Comparison of ENCODE assay signal across 17 cellular contexts in the genomic region with DNA sequence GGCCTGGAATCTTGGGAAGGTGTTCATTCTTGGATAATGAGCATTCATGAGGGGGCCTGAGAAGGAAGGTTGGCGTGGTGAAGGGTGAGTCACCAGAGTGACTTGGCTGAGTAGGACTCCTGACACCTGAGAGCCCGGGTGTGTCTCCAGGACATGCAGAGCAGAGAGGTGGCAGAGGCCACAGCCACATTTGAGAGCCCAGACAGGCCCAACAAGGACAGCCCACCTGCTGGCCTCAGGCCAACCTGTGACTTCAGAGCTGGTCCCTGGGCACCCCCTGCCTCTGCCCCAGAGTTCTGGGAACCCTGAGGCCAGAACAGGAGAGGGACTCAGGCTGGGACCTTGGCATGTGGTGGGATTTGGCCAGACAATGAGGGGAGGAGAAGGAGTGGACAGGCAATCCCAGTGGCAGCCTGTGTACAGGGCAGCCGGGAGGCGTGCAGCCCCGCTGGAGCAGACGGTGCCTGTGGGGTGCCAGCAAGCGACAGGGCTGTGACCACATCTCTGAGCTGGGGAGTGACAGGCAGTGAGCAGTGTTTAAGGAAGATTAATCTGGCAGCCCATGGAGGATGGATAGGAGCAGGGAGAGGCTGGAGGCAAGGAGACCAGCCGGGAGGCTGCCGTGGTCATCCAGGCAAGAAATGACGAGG. TPM values are rescaled to one million over a fixed set of nuclear protein-coding genes. Genes with fewer than 3 reads are reported as not detected.
DNase-seq lines count a peak whose midpoint lies in the region.
"Had no signal": no experiment of that assay in that cellular context is flagged by ENCODE, and none has a peak within 500 bp of the region (broad histone marks: within the 10 kb centered on the region; RNA-seq: fewer than 3 reads in every experiment).

No MANE protein-coding gene starts in this region.

- H3K27me3 Mint-ChIP-seq in T-helper 2 cell treated with Interferon-gamma antibody and Interleukin-4, amounts not matched to agents 5 μg/mL and 100 μg/mL, for 36 hours (ENCODE audit: low read depth), result peaks cover 28% of the 10 kb centered on the region

- H3K36me3 Mint-ChIP-seq in T-helper 2 cell treated with Interferon-gamma antibody and Interleukin-4, amounts not matched to agents 5 μg/mL and 100 μg/mL, for 36 hours (ENCODE audit: low read depth), result no peaks in the 10 kb centered on the region

- in situ Hi-C loops in Caki2 (cut with HindIII; ENCODE audit: low pct_unique_long_range_greater_than_20kb, low sequenced_read_pairs), result no loop called here

- H3K27ac Mint-ChIP-seq in T-helper 2 cell treated with Interferon-gamma antibody and Interleukin-4, amounts not matched to agents 5 μg/mL and 100 μg/mL, for 36 hours, result no peak overlapping the region
- H3K27ac Mint-ChIP-seq: activated T-helper 17 cell treated with anti-CD3 and anti-CD28 coated beads, Interleukin-2, amount 50 U/mL, for 72 hours; progenitor cell of endocrine pancreas had no signal

- peak overlapping the region; percentile 42 for H3K27ac ChIP-seq in angular gyrus (ENCODE audit: low read depth, low read length)
- H3K27ac ChIP-seq: heart left ventricle, VCaP had no signal

- H3K9me3 Mint-ChIP-seq in T-helper 2 cell treated with Interferon-gamma antibody and Interleukin-4, amounts not matched to agents 5 μg/mL and 100 μg/mL, for 36 hours, result no peaks in the 10 kb centered on the region
- H3K9me3 Mint-ChIP-seq: activated T-helper 17 cell treated with anti-CD3 and anti-CD28 coated beads, Interleukin-2, amount 50 U/mL, for 72 hours had no signal

- peaks cover 6% of the 10 kb centered on the region for H3K4me1 Mint-ChIP-seq in T-helper 2 cell treated with Interferon-gamma antibody and Interleukin-4, amounts not matched to agents 5 μg/mL and 100 μg/mL, for 36 hours (ENCODE audit: low read depth)

- no peak overlapping the region for H3K4me3 Mint-ChIP-seq in T-helper 2 cell treated with Interferon-gamma antibody and Interleukin-4, amounts not matched to agents 5 μg/mL and 100 μg/mL, for 36 hours
- H3K4me3 Mint-ChIP-seq: activated T-helper 17 cell treated with anti-CD3 and anti-CD28 coated beads, Interleukin-2, amount 50 U/mL, for 72 hours had no signal

- DNase-seq in Caki2 (ENCODE audit: low read depth) (peak; percentile 91), HPDE6-E6E7 (ENCODE audit: extremely low spot score) (peak; percentile 74), kidney glomerular epithelial cell (lab: John Stamatoyannopoulos, UW) (peak; percentile 31), Ammon's horn (ENCODE audit: low spot score) (no peak)
- DNase-seq in T-helper 2 cell treated with Interferon-gamma antibody and Interleukin-4, amounts not matched to agents 5 μg/mL and 100 μg/mL, for 36 hours (ENCODE audit: low spot score), result no peak
- no peak for DNase-seq in activated naive CD4-positive, alpha-beta T cell treated with Interleukin-2 at 50 U/mL for 16 hours
- DNase-seq in stimulated activated CD4-positive, alpha-beta T cell treated with anti-CD3 and anti-CD28 coated beads, Interleukin-4, amount 100 ng/mL, for 1 hour, result no peak
- DNase-seq: activated CD8-positive, alpha-beta memory T cell treated with anti-CD3 and anti-CD28 coated beads for 24 hours; MG63; NCI-H2107; stimulated activated CD4-positive, alpha-beta T cell treated with anti-CD3 and anti-CD28 coated beads, Interleukin-15, amount 100 ng/mL, for 24 hours had no signal

RNA-seq across cellular contexts. Expression of a gene that starts 12.2 kb away (rescaled TPM):
- 4.1 and 6.8 TPM in 2 replicates for total RNA-seq in Caki2 (2014; rRNA removed; shearing (Covaris generic); ENCODE audit: low replicate concordance)
- total RNA-seq: activated T-helper 17 cell treated with anti-CD3 and anti-CD28 coated beads, Interleukin-2, amount 50 U/mL, for 72 hours; left lobe of liver had no signal

Comparison
In these comparisons a context has a peak if more than half of its experiments do, and no peak if none do; other contexts are left out.
1. DNase-seq: peak in Caki2 (single experiment), HPDE6-E6E7 (single experiment) and kidney glomerular epithelial cell (single experiment); none in T-helper 2 cell treated with Interferon-gamma antibody and Interleukin-4, amounts not matched to agents 5 μg/mL and 100 μg/mL, for 36 hours (single experiment), activated naive CD4-positive, alpha-beta T cell treated with Interleukin-2 at 50 U/mL for 16 hours (single experiment), Ammon's horn (single experiment) and stimulated activated CD4-positive, alpha-beta T cell treated with anti-CD3 and anti-CD28 coated beads, Interleukin-4, amount 100 ng/mL, for 1 hour (single experiment).